Comparison of ENCODE assay signal across 9 cellular contexts in the genomic region with DNA sequence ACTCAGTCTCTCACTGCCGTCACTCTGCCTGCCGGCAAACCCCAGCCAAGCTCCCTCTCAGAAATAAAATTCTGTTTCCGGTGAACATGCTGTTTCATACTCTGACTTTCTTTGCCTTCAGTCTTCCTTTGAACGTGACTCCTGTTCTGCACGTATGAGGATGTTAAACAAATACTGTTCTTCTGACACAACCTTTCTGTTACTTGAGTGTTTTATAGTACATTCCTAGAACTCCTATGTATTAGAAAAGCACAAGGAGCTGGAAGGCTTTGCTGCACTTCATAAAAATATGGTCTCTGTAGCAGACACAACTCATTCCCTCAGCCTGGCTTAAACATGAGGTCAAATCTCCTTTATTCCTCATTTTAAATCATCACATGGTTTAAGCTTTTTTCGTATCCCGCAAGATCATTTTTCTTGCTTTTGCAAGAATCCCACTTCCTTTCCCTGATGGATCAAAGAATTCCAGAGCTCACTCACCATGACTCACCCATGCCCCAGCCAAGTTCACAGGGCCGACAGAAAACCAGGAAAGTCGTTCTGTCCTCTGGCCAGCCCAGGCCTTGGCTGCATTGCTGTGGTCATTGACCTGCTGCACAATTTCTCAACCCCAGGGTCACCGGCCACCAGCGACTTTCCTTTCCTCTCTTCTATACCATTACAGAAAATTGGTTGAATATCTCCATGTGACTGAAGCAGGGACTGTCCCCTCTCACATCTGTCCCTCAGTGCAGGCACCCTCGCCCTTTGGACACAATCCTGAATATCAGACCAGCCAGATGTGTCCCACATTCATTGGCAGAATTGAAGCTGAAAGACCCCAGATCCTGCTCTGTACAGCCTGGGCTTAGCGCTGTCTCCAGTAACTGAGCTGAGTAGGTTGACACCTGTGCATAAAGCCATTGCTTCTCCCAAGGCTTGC.
DNase-seq lines count a peak whose midpoint lies in the region; ATAC-seq and TF ChIP-seq lines count a peak whose summit lies in the region.
"Had no signal": no experiment of that assay in that cellular context is flagged by ENCODE, and none has a peak within 500 bp of the region (broad histone marks: within the 10 kb centered on the region; RNA-seq: fewer than 3 reads in every experiment).

No MANE protein-coding gene starts in this region.

- no peaks in the 10 kb centered on the region for H3K9me3 ChIP-seq in adipocyte (ENCODE audit: control insufficient read depth, low read length)

- CTCF ChIA-PET in activated CD4-positive, alpha-beta memory T cell treated with anti-CD3 and anti-CD28 coated beads, Interleukin-2, amount 10 ng/mL, durations not matched to agents 7 days and 5 days (lab: Charles Lee), result no interaction called here

- H3K4me1 Mint-ChIP-seq in natural killer cell, result peaks cover 0 to 8% of the 10 kb centered on the region in 2 donors
- no peaks in the 10 kb centered on the region for H3K4me1 Mint-ChIP-seq in activated CD4-positive, alpha-beta memory T cell treated with anti-CD3 and anti-CD28 coated beads, Interleukin-2, amount 10 ng/mL, durations not matched to agents 7 days and 5 days

- H3K27me3 ChIP-seq in adipocyte (replicated peaks; ENCODE audit: control insufficient read depth, insufficient read depth, low read length), result no peaks in the 10 kb centered on the region

- POLR2A ChIA-PET in activated CD4-positive, alpha-beta memory T cell treated with anti-CD3 and anti-CD28 coated beads, Interleukin-2, amount 10 ng/mL, durations not matched to agents 7 days and 5 days (lab: Charles Lee), result no interaction called here

- H3K27ac Mint-ChIP-seq in natural killer cell, result no peak overlapping the region
- no peak overlapping the region for H3K27ac Mint-ChIP-seq in activated CD4-positive, alpha-beta memory T cell treated with anti-CD3 and anti-CD28 coated beads, Interleukin-2, amount 10 ng/mL, durations not matched to agents 7 days and 5 days

- H3K36me3 ChIP-seq in adipocyte (ENCODE audit: control insufficient read depth, insufficient read depth, low read length, severe bottlenecking), result no peaks in the 10 kb centered on the region

- no peaks in the 10 kb centered on the region for H3K36me3 Mint-ChIP-seq in natural killer cell
- H3K36me3 Mint-ChIP-seq in activated CD4-positive, alpha-beta memory T cell treated with anti-CD3 and anti-CD28 coated beads, Interleukin-2, amount 10 ng/mL, durations not matched to agents 7 days and 5 days (ENCODE audit: low read depth), result no peaks in the 10 kb centered on the region

- H3K4me3 ChIP-seq in adipocyte (ENCODE audit: low read length), result peak overlapping the region; percentile 52

- H3K9me3 Mint-ChIP-seq in natural killer cell, result peaks cover 3 to 6% of the 10 kb centered on the region in 2 donors
- H3K9me3 Mint-ChIP-seq in activated CD4-positive, alpha-beta memory T cell treated with anti-CD3 and anti-CD28 coated beads, Interleukin-2, amount 10 ng/mL, durations not matched to agents 7 days and 5 days, result no peaks in the 10 kb centered on the region

- intact Hi-C loops in cardiac septum (cut with DNase I), result loop anchor here (10.0 kb wide), 2 partner anchors 145 to 275 kb away; partner anchors contain the start of gene SH3BP4
- intact Hi-C loops in natural killer cell (cut with micrococcal nuclease), result no loop called here

- H3K4me1 ChIP-seq in adipocyte (ENCODE audit: control insufficient read depth, insufficient read depth, low read length), result peaks cover 50% of the 10 kb centered on the region

- peak overlapping the region; percentile 65 for H3K9ac ChIP-seq in adipocyte (ENCODE audit: low read length)

- peak; percentile 97 for DNase-seq in EL
- peak; percentile 88 for DNase-seq in adipocyte (ENCODE audit: low read depth)
- DNase-seq in cardiac septum (ENCODE audit: low spot score), result peak; percentile 83
- DNase-seq in pulmonary artery endothelial cell (ENCODE audit: low read depth, low spot score), result peak; percentile 77
- no peak for DNase-seq in natural killer cell
- no peak for DNase-seq in iPS-NIHi7 (ENCODE audit: extremely low spot score)
- DNase-seq in NAMALWA (ENCODE audit: low spot score), result no peak
- no peak for DNase-seq in activated CD4-positive, alpha-beta memory T cell treated with anti-CD3 and anti-CD28 coated beads, Interleukin-2, amount 10 ng/mL, durations not matched to agents 7 days and 5 days
- DNase-seq: activated T-cell treated with anti-CD3 and anti-CD28 coated beads, Interleukin-2, amount 50 U/mL, for 1 hour had no signal

- peaks cover 0 to under 1% of the 10 kb centered on the region in 2 donors for H3K27me3 Mint-ChIP-seq in natural killer cell (ENCODE audit: low read depth in 2 of 2)
- peaks cover 12% of the 10 kb centered on the region for H3K27me3 Mint-ChIP-seq in activated CD4-positive, alpha-beta memory T cell treated with anti-CD3 and anti-CD28 coated beads, Interleukin-2, amount 10 ng/mL, durations not matched to agents 7 days and 5 days

- ATAC-seq in natural killer cell, result no peak

- no peak overlapping the region for H3K4me3 Mint-ChIP-seq in natural killer cell
- no peak overlapping the region for H3K4me3 Mint-ChIP-seq in activated CD4-positive, alpha-beta memory T cell treated with anti-CD3 and anti-CD28 coated beads, Interleukin-2, amount 10 ng/mL, durations not matched to agents 7 days and 5 days

- TF ChIP-seq CTCF in natural killer cell (IDR thresholded peaks at IDR 0.05), result no peak

Comparison
In these comparisons a context has a peak if more than half of its experiments do, and no peak if none do; other contexts are left out.
1. DNase-seq: peak in EL (single experiment), adipocyte (single experiment), cardiac septum (single experiment) and pulmonary artery endothelial cell (single experiment); none in natural killer cell (single experiment), iPS-NIHi7 (single experiment), NAMALWA (single experiment) and activated CD4-positive, alpha-beta memory T cell treated with anti-CD3 and anti-CD28 coated beads, Interleukin-2, amount 10 ng/mL, durations not matched to agents 7 days and 5 days (single experiment).